In the genomic region with DNA sequence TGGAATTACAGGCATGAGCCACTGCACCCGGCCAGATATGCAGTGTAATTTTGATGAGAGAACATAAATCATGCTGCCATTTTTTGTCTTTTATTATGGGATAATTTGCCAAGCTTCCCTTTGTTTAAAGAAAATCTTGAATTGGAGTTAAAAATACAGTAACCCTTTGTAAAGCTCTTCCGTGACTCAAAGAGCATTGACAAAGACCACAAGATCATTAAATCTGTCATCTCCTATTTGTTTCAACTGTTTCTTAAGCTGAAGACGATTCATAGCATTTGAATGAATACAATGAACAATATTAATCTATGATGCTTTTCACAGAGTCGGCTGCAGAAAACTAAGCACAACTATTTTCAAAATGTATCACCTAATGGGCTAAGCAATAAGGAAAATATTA, we compare ENCODE assay signal across 29 cellular contexts.
"Had no signal": no experiment of that assay in that cellular context is flagged by ENCODE, and none has a peak within 500 bp of the region (broad histone marks: within the 10 kb centered on the region; RNA-seq: fewer than 3 reads in every experiment).

No MANE protein-coding gene starts in this region.

- H3K4me1 Mint-ChIP-seq: activated CD4-positive, alpha-beta T cell treated with anti-CD3 and anti-CD28 coated beads, Interleukin-2, amount 10 ng/mL, durations not matched to agents 7 days and 5 days; activated CD8-positive, alpha-beta memory T cell treated with anti-CD3 and anti-CD28 coated beads, Interleukin-2, amount 10 ng/mL, durations not matched to agents 7 days and 5 days; naive B cell; stimulated activated memory B cell treated with anti-CD40 and anti-IgM and Interleukin-4, amounts not matched to agents 10 μg/mL and 1 μg/mL and 100 μg/mL, for 72 hours had no signal

- H3K4me2 ChIP-seq: smooth muscle cell had no signal

- ATAC-seq: activated CD8-positive, alpha-beta memory T cell treated with anti-CD3 and anti-CD28 coated beads, Interleukin-2, amount 10 ng/mL, durations not matched to agents 7 days and 5 days; activated CD8-positive, alpha-beta T cell treated with anti-CD3 and anti-CD28 coated beads for 36 hours; left lung; sciatic nerve; stimulated activated memory B cell treated with anti-CD40 and anti-IgM and Interleukin-4, amounts not matched to agents 10 μg/mL and 1 μg/mL and 100 μg/mL, for 72 hours had no signal

- H3K36me3 Mint-ChIP-seq: activated CD8-positive, alpha-beta memory T cell treated with anti-CD3 and anti-CD28 coated beads, Interleukin-2, amount 10 ng/mL, durations not matched to agents 7 days and 5 days; naive B cell; stimulated activated memory B cell treated with anti-CD40 and anti-IgM and Interleukin-4, amounts not matched to agents 10 μg/mL and 1 μg/mL and 100 μg/mL, for 72 hours had no signal

- H3K4me3 Mint-ChIP-seq: activated CD4-positive, alpha-beta T cell treated with anti-CD3 and anti-CD28 coated beads, Interleukin-2, amount 10 ng/mL, durations not matched to agents 7 days and 5 days; activated CD8-positive, alpha-beta memory T cell treated with anti-CD3 and anti-CD28 coated beads, Interleukin-2, amount 10 ng/mL, durations not matched to agents 7 days and 5 days; activated CD8-positive, alpha-beta T cell treated with anti-CD3 and anti-CD28 coated beads for 36 hours; stimulated activated memory B cell treated with anti-CD40 and anti-IgM and Interleukin-4, amounts not matched to agents 10 μg/mL and 1 μg/mL and 100 μg/mL, for 72 hours; T-helper 2 cell treated with Interferon-gamma antibody and Interleukin-4, amounts not matched to agents 5 μg/mL and 100 μg/mL, for 36 hours had no signal

- H3K36me3 ChIP-seq: brain microvascular endothelial cell, esophagus muscularis mucosa, left lung, stomach, suprapubic skin, tibial nerve, uterus had no signal

- H3K9me3 Mint-ChIP-seq: activated CD4-positive, alpha-beta T cell treated with anti-CD3 and anti-CD28 coated beads, Interleukin-2, amount 10 ng/mL, durations not matched to agents 7 days and 5 days; activated CD8-positive, alpha-beta T cell treated with anti-CD3 and anti-CD28 coated beads for 36 hours; stimulated activated memory B cell treated with anti-CD40 and anti-IgM and Interleukin-4, amounts not matched to agents 10 μg/mL and 1 μg/mL and 100 μg/mL, for 72 hours; T-helper 2 cell treated with Interferon-gamma antibody and Interleukin-4, amounts not matched to agents 5 μg/mL and 100 μg/mL, for 36 hours had no signal

- H3K9me3 ChIP-seq: esophagus muscularis mucosa, suprapubic skin, uterus had no signal

- H3K27ac Mint-ChIP-seq: activated CD4-positive, alpha-beta T cell treated with anti-CD3 and anti-CD28 coated beads, Interleukin-2, amount 10 ng/mL, durations not matched to agents 7 days and 5 days; activated CD8-positive, alpha-beta memory T cell treated with anti-CD3 and anti-CD28 coated beads, Interleukin-2, amount 10 ng/mL, durations not matched to agents 7 days and 5 days; activated CD8-positive, alpha-beta T cell treated with anti-CD3 and anti-CD28 coated beads for 36 hours; naive B cell; stimulated activated memory B cell treated with anti-CD40 and anti-IgM and Interleukin-4, amounts not matched to agents 10 μg/mL and 1 μg/mL and 100 μg/mL, for 72 hours; T-helper 2 cell treated with Interferon-gamma antibody and Interleukin-4, amounts not matched to agents 5 μg/mL and 100 μg/mL, for 36 hours had no signal

- H3K4me3 ChIP-seq: esophagus muscularis mucosa, left lung, lung, smooth muscle cell, stomach, suprapubic skin, tibial nerve, uterus had no signal

- H3K27ac ChIP-seq: brain microvascular endothelial cell, esophagus muscularis mucosa, left lung, stomach, suprapubic skin, tibial nerve, uterus, VCaP had no signal

- FAIRE-seq: colon had no signal

- H3K27me3 ChIP-seq: brain microvascular endothelial cell, esophagus muscularis mucosa, left lung, stomach, suprapubic skin, tibial nerve, uterus had no signal

- DNase-seq: activated CD4-positive, alpha-beta T cell treated with anti-CD3 and anti-CD28 coated beads, Interleukin-2, amount 10 ng/mL, durations not matched to agents 7 days and 5 days; activated CD4-positive, CD25-positive, alpha-beta regulatory T cell treated with anti-CD3 and anti-CD28 coated beads, Interleukin-2, amount 50 U/mL, for 72 hours; activated CD8-positive, alpha-beta memory T cell treated with anti-CD3 and anti-CD28 coated beads, Interleukin-2, amount 10 ng/mL, durations not matched to agents 7 days and 5 days; activated CD8-positive, alpha-beta T cell treated with anti-CD3 and anti-CD28 coated beads for 36 hours; activated effector memory CD4-positive, alpha-beta T cell treated with anti-CD3 and anti-CD28 coated beads, Interleukin-2, amount 50 U/mL, for 16 hours; activated naive CD4-positive, alpha-beta T cell treated with anti-CD3 and anti-CD28 coated beads, Interleukin-2, amount 50 U/mL, for 16 hours; activated T-cell treated with anti-CD3 and anti-CD28 coated beads for 4 hours; anterior cingulate cortex; brain microvascular endothelial cell; caudate nucleus; effector memory CD4-positive, alpha-beta T cell; foreskin fibroblast; kidney glomerular epithelial cell; left lung; naive B cell; occipital lobe; stimulated activated CD4-positive, alpha-beta T cell treated with anti-CD3 and anti-CD28 coated beads, Interleukin-15, amount 100 ng/mL, for 24 hours; stomach; uterus had no signal

- H3K4me1 ChIP-seq: esophagus muscularis mucosa, left lung, stomach, suprapubic skin, tibial nerve, uterus had no signal
